ENCODE assay signal across 8 cellular contexts in genomic region chr3:52220380-52221026, GRCh38. TPM values are rescaled to one million over a fixed set of nuclear protein-coding genes. Genes with fewer than 3 reads are reported as not detected.
DNase-seq lines count a peak whose midpoint lies in the region; ATAC-seq, FAIRE-seq and TF ChIP-seq lines count a peak whose summit lies in the region.

No MANE protein-coding gene starts in this region.

- no peak overlapping the region for H3K4me3 ChIP-seq in AG09309 (ENCODE audit: control insufficient read depth, low read depth, low read length)
- no peak overlapping the region for H3K4me3 ChIP-seq in heart right ventricle
- no peak overlapping the region for H3K4me3 ChIP-seq in retinal pigment epithelial cell (ENCODE audit: low read length)

- TF ChIP-seq CTCF in AG09309 (IDR thresholded peaks at IDR 0.05; ENCODE audit: control insufficient read depth, insufficient read depth, low read depth, low read length, missing control alignments) (peak; percentile 97), heart right ventricle (IDR thresholded peaks at IDR 0.05) (peak; percentile 87 to 94 (median 92)), retinal pigment epithelial cell (conservative IDR thresholded peaks at IDR 0.05; ENCODE audit: low read depth, low read length) (peak; percentile 99)

- no peaks in the 10 kb centered on the region for H3K9me3 Mint-ChIP-seq in activated naive CD8-positive, alpha-beta T cell treated with anti-CD3 and anti-CD28 coated beads, Interleukin-2, amount 50 U/mL, for 24 hours

- H3K36me3 Mint-ChIP-seq in T-helper 17 cell (ENCODE audit: low read depth) = peaks cover 2% of the 10 kb centered on the region
- H3K36me3 Mint-ChIP-seq in activated naive CD8-positive, alpha-beta T cell treated with anti-CD3 and anti-CD28 coated beads, Interleukin-2, amount 50 U/mL, for 24 hours (ENCODE audit: low read depth) = peaks cover 7% of the 10 kb centered on the region

- FAIRE-seq in GM19239 (lab: Jason Lieb, UNC) = peak; percentile 88

- DNase-seq in AG09309 (ENCODE audit: low read depth) = no peak
- peak; percentile 78 for DNase-seq in GM19239 (ENCODE audit: insufficient read length, low spot score)
- peak; percentile 24 for DNase-seq in NCI-H1105 (lab: John Stamatoyannopoulos, UW)
- DNase-seq in T-helper 17 cell = peak; percentile 73 to 89 (median 76)
- peak; percentile 94 for DNase-seq in activated naive CD8-positive, alpha-beta T cell treated with anti-CD3 and anti-CD28 coated beads, Interleukin-2, amount 50 U/mL, for 24 hours
- DNase-seq in heart right ventricle = peak; percentile 87 to 88
- no peak for DNase-seq in retinal pigment epithelial cell (ENCODE audit: low read depth)
- no peak for DNase-seq in cortex of kidney (lab: John Stamatoyannopoulos, UW)

- no peaks in the 10 kb centered on the region for H3K9me3 ChIP-seq in T-helper 17 cell (ENCODE audit: control insufficient read depth, low read length, poor library complexity, severe bottlenecking)
- no peaks in the 10 kb centered on the region for H3K9me3 ChIP-seq in heart right ventricle

- peak overlapping the region in 3 of 10 donors; percentile 13 to 24 (median 21) for H3K27ac ChIP-seq in heart right ventricle

- no peaks in the 10 kb centered on the region for H3K27me3 Mint-ChIP-seq in T-helper 17 cell
- H3K27me3 Mint-ChIP-seq in activated naive CD8-positive, alpha-beta T cell treated with anti-CD3 and anti-CD28 coated beads, Interleukin-2, amount 50 U/mL, for 24 hours = no peaks in the 10 kb centered on the region

- H3K36me3 ChIP-seq in heart right ventricle = peaks cover 0 to 9% (median 0%) of the 10 kb centered on the region in 9 donors

- H3K4me1 ChIP-seq in heart right ventricle = peaks cover 17 to 68% (median 62%) of the 10 kb centered on the region in 9 donors

- H3K27ac Mint-ChIP-seq in T-helper 17 cell = peak overlapping the region; percentile 74
- H3K27ac Mint-ChIP-seq in activated naive CD8-positive, alpha-beta T cell treated with anti-CD3 and anti-CD28 coated beads, Interleukin-2, amount 50 U/mL, for 24 hours = no peak overlapping the region

- 32% methylated on average over 9 of the region's 9 CpGs for WGBS in heart right ventricle, 2 donors

- peaks cover 71% of the 10 kb centered on the region for H3K4me1 Mint-ChIP-seq in T-helper 17 cell
- peaks cover 78% of the 10 kb centered on the region for H3K4me1 Mint-ChIP-seq in activated naive CD8-positive, alpha-beta T cell treated with anti-CD3 and anti-CD28 coated beads, Interleukin-2, amount 50 U/mL, for 24 hours

- intact Hi-C loops in heart right ventricle (cut with DNase I) = loop anchor here in 8 of 10 donors (1.0 to 5.0 kb wide), 4 partner anchors 117 to 122 kb away; no protein-coding TSS in a partner anchor

- H3K27me3 ChIP-seq in heart right ventricle = no peaks in the 10 kb centered on the region

- ATAC-seq in T-helper 17 cell (peak; percentile 70), heart right ventricle (peak; percentile 50 to 65 (median 56))
- ATAC-seq in activated naive CD8-positive, alpha-beta T cell treated with anti-CD3 and anti-CD28 coated beads, Interleukin-2, amount 50 U/mL, for 24 hours = peak; percentile 63

- peak overlapping the region; percentile 73 for H3K4me3 Mint-ChIP-seq in T-helper 17 cell
- H3K4me3 Mint-ChIP-seq in activated naive CD8-positive, alpha-beta T cell treated with anti-CD3 and anti-CD28 coated beads, Interleukin-2, amount 50 U/mL, for 24 hours = no peak overlapping the region

RNA-seq across cellular contexts. Expression of gene TLR9, which starts 4.9 kb away (rescaled TPM):
- total RNA-seq in T-helper 17 cell (under 1 TPM in 1 of 2 donors, not detected in 1; 0.42 TPM), heart right ventricle (under 1 TPM in 8 of 10 donors, not detected in 2; 0.12 to 0.46 (median 0.30) TPM)
- polyA plus RNA-seq in heart right ventricle = under 1 TPM in 1 of 2 donors, not detected in 1; 0.06 TPM

RNA-seq across cellular contexts. Expression of gene TWF2, which starts 18.5 kb away (rescaled TPM):
- total RNA-seq in T-helper 17 cell (10 to 100 TPM; 44.8 to 48.2 TPM), heart right ventricle (100 to 1,000 TPM in 5 of 10 donors, 10 to 100 TPM in 5; 71.5 to 148 (median 99.1) TPM)
- 10 to 100 TPM; 44.7 to 62.8 TPM for polyA plus RNA-seq in heart right ventricle

RNA-seq across cellular contexts. Expression of gene ALAS1, which starts 22.5 kb away (rescaled TPM):
- total RNA-seq in T-helper 17 cell = 10 to 100 TPM; 14.4 to 15.6 TPM
- 100 to 1,000 TPM; 117 to 233 (median 177) TPM for total RNA-seq in heart right ventricle
- polyA plus RNA-seq in heart right ventricle = 10 to 100 TPM; 55.2 to 98.4 TPM

RNA-seq across cellular contexts. Expression of gene PPM1M, which starts 25.1 kb away (rescaled TPM):
- 10 to 100 TPM; 43.9 to 58.0 TPM for total RNA-seq in T-helper 17 cell
- 10 to 100 TPM in 2 of 10 donors, 1 to 10 TPM in 8; 5.2 to 17.6 (median 7.9) TPM for total RNA-seq in heart right ventricle
- polyA plus RNA-seq in heart right ventricle = 10 to 100 TPM in 1 of 2 donors, 1 to 10 TPM in 1; 6.4 to 11.1 TPM

RNA-seq across cellular contexts. Expression of gene WDR82, which starts 57.9 kb away (rescaled TPM):
- 100 to 1,000 TPM; 109 to 114 TPM for total RNA-seq in T-helper 17 cell
- total RNA-seq in heart right ventricle = 10 to 100 TPM; 59.0 to 78.4 (median 71.6) TPM
- 10 to 100 TPM; 19.3 to 33.5 TPM for polyA plus RNA-seq in heart right ventricle

Comparison
In these comparisons a context has a peak if more than half of its experiments do, and no peak if none do; other contexts are left out.
1. DNase-seq: peak in GM19239 (single experiment), NCI-H1105 (single experiment), T-helper 17 cell (3 of 3), activated naive CD8-positive, alpha-beta T cell treated with anti-CD3 and anti-CD28 coated beads, Interleukin-2, amount 50 U/mL, for 24 hours (single experiment) and heart right ventricle (2 of 2); none in AG09309 (single experiment), retinal pigment epithelial cell (single experiment) and cortex of kidney (single experiment).
2. RNA of gene ALAS1, which starts 22.5 kb away (total RNA-seq): 117 to 233 TPM in heart right ventricle; 14.4 to 15.6 TPM in T-helper 17 cell; every median in the first group is over 4 times any median in the second.
3. Peak in every context shown above with its lines, with median percentiles within 50 percentile points of each other: CTCF ChIP-seq and ATAC-seq.